Comparison of ENCODE assay signal across 25 cellular contexts in genomic region chr4:42710329-42710728, GRCh38.
DNase-seq lines count a peak whose midpoint lies in the region; ATAC-seq lines count a peak whose summit lies in the region.
"Had no signal": no experiment of that assay in that cellular context is flagged by ENCODE, and none has a peak within 500 bp of the region (broad histone marks: within the 10 kb centered on the region; RNA-seq: fewer than 3 reads in every experiment).

No MANE protein-coding gene starts in this region.

- no peak overlapping the region for H3K9ac ChIP-seq in endocrine pancreas (ENCODE audit: control insufficient read depth, insufficient read depth, low read length)

- DNase-seq in NCI-H1417 (lab: John Stamatoyannopoulos, UW) (peak in 2 of 3 experiments; percentile 17 to 62), NCI-H1417 treated with DMSO at 0.1 percent for 48 hours (lab: John Stamatoyannopoulos, UW) (no peak), middle frontal gyrus (ENCODE audit: extremely low spot score, low spot score) (peak; percentile 16), NCI-H2081 treated with DMSO at 0.1 percent for 48 hours (lab: John Stamatoyannopoulos, UW) (no peak)
- DNase-seq: activated CD4-positive, alpha-beta memory T cell treated with anti-CD3 and anti-CD28 coated beads for 36 hours; activated effector memory CD4-positive, alpha-beta T cell treated with anti-CD3 and anti-CD28 coated beads, Interleukin-2, amount 50 U/mL, for 16 hours; activated naive CD8-positive, alpha-beta T cell treated with anti-CD3 and anti-CD28 coated beads, Interleukin-2, amount 50 U/mL, for 24 hours; brain microvascular endothelial cell; DMS79 treated with DMSO at 0.1 percent for 48 hours; effector memory CD8-positive, alpha-beta T cell; left colon; NCI-H1436; NCI-H524 treated with DMSO at 0.1 percent for 48 hours; psoas muscle; stimulated activated CD4-positive, alpha-beta T cell treated with anti-CD3 and anti-CD28 coated beads, Interleukin-1b, Interleukin-23, amount 100 ng/mL, for 48 hours; testis had no signal

- peak overlapping the region; percentile 35 for H3K4me3 ChIP-seq in endocrine pancreas (ENCODE audit: control insufficient read depth, insufficient read depth, low read length)
- H3K4me3 ChIP-seq: esophagus muscularis mucosa, gastroesophageal sphincter, GM12878, psoas muscle, skin epidermis, testis had no signal

- no peaks in the 10 kb centered on the region for H3K36me3 ChIP-seq in endocrine pancreas (ENCODE audit: control insufficient read depth, insufficient read depth, low read length)
- H3K36me3 ChIP-seq: brain microvascular endothelial cell, esophagus muscularis mucosa, gastroesophageal sphincter had no signal

- no peaks in the 10 kb centered on the region for H3K4me1 ChIP-seq in endocrine pancreas (ENCODE audit: control insufficient read depth, insufficient read depth, low read length)
- H3K4me1 ChIP-seq: esophagus muscularis mucosa, gastroesophageal sphincter, psoas muscle, testis had no signal

- H3K9me3 ChIP-seq in endocrine pancreas (ENCODE audit: control insufficient read depth, low read length), result no peaks in the 10 kb centered on the region
- H3K9me3 ChIP-seq: esophagus muscularis mucosa, gastroesophageal sphincter, psoas muscle, testis had no signal

- ATAC-seq in GM18511 (IDR thresholded peaks at IDR 0.05; ENCODE audit: unreplicated experiment) (no peak), GM18907 (IDR thresholded peaks at IDR 0.05; ENCODE audit: unreplicated experiment) (no peak), GM18502 (IDR thresholded peaks at IDR 0.05; ENCODE audit: poor library complexity, unreplicated experiment) (no peak)
- ATAC-seq: activated naive CD8-positive, alpha-beta T cell treated with anti-CD3 and anti-CD28 coated beads, Interleukin-2, amount 50 U/mL, for 24 hours; effector memory CD8-positive, alpha-beta T cell; gastroesophageal sphincter; GM12878; left colon; psoas muscle; stimulated activated effector memory CD8-positive, alpha-beta T cell treated with anti-CD3 and anti-CD28 coated beads, Interleukin-12 subunit alpha, Interleukin-12 subunit beta, amount 100 ng/mL, for 72 hours had no signal

- H3K27me3 ChIP-seq in endocrine pancreas (ENCODE audit: control insufficient read depth, insufficient read depth, low read length), result no peaks in the 10 kb centered on the region
- H3K27me3 ChIP-seq: brain microvascular endothelial cell, esophagus muscularis mucosa, testis had no signal

Comparison
In these comparisons a context has a peak if more than half of its experiments do, and no peak if none do; other contexts are left out.
1. DNase-seq: peak in NCI-H1417 (2 of 3) and middle frontal gyrus (single experiment); none in NCI-H1417 treated with DMSO at 0.1 percent for 48 hours (single experiment) and NCI-H2081 treated with DMSO at 0.1 percent for 48 hours (single experiment).